In genomic region chr19:47599671-47600245, GRCh38 we compare ENCODE assay signal across 8 cellular contexts. TPM values are rescaled to one million over a fixed set of nuclear protein-coding genes. Genes with fewer than 3 reads are reported as not detected.
DNase-seq lines count a peak whose midpoint lies in the region; ATAC-seq, FAIRE-seq and TF ChIP-seq lines count a peak whose summit lies in the region.
"Not testable (repeated sequence)": the region's sequence is repeated elsewhere in the genome, so short reads cannot be mapped to it uniquely, and the experiment has no call there.

No MANE protein-coding gene starts in this region.

- H3K9ac ChIP-seq in DND-41 (ENCODE audit: low read depth, low read length) (peak overlapping the region; percentile 92), K562 (ENCODE audit: insufficient read depth in 1 of 2, low read depth in 2 of 2, low read length in 2 of 2) (peak overlapping the region; percentile 41 to 89; a peak in 3 of 4 replicates)

- H3K9me3 ChIP-seq in DND-41 (ENCODE audit: insufficient read depth, low read length, severe bottlenecking); MG63; WERI-Rb-1 (ENCODE audit: severe bottlenecking); K562 (replicated peaks; ENCODE audit: control insufficient read depth, insufficient read depth, low read depth, low read length); lower lobe of right lung; prostate gland: not testable (repeated sequence)

- H4K20me1 ChIP-seq in DND-41 (ENCODE audit: insufficient read depth, low read length); K562 (replicated peaks; ENCODE audit: control insufficient read depth, insufficient read depth, low read length): not testable (repeated sequence)

- ATAC-seq in DND-41 (ENCODE audit: insufficient read depth, low read depth); K562; lower lobe of right lung: not testable (repeated sequence)

- intact Hi-C loops in K562 (cut with micrococcal nuclease), result loop anchor here (5.0 to 10.0 kb wide), 3 partner anchors 82 to 155 kb away; partner anchors contain the start of gene NAPA
- intact Hi-C loops in lower lobe of right lung (cut with DNase I), result not testable (repeated sequence)
- intact Hi-C loops in prostate gland (cut with DNase I), result loop anchor here (10.0 kb wide), 2 partner anchors 165 to 185 kb away; no protein-coding TSS in a partner anchor

- H2AFZ ChIP-seq in DND-41 (ENCODE audit: low read depth, low read length) (peak overlapping the region; percentile 79), K562 (ENCODE audit: low read depth, low read length) (peak overlapping the region; percentile 86)

- POLR2A ChIA-PET in K562 (lab: Yijun Ruan, JAX), result interaction anchor here (0.6 to 1.7 kb wide), 5 partner anchors 11 to 91 kb away, joined by 3 to 5 read pairs (median 4); no protein-coding TSS in a partner anchor

- WGBS in K562 (ENCODE audit: insufficient coverage, low coverage, missing lambda C conversion rate), result 45% methylated on average over 24 of the region's 25 CpGs
- 37% methylated on average over 25 of the region's 25 CpGs for WGBS in prostate gland
- 32% methylated on average over 25 of the region's 25 CpGs for WGBS in urinary bladder

- H3K4me2 ChIP-seq in DND-41 (ENCODE audit: insufficient read depth, low read length) (peak overlapping the region; percentile 88), K562 (ENCODE audit: insufficient read depth, low read length) (peak overlapping the region; percentile 64)

- not testable (repeated sequence) for H3K27me3 ChIP-seq in DND-41 (ENCODE audit: insufficient read depth, low read length, poor library complexity); MG63; WERI-Rb-1 (ENCODE audit: insufficient read depth, low read depth, severe bottlenecking); K562 (ENCODE audit: control insufficient read depth in 2 of 2, insufficient read depth in 2 of 2, low read length in 2 of 2); lower lobe of right lung (ENCODE audit: low read depth); prostate gland (replicated peaks; ENCODE audit: insufficient read depth)

- in situ Hi-C loops in K562 (cut with MboI), result not testable (repeated sequence)

- DNase-seq in DND-41; MG63; WERI-Rb-1; fibroblast of mammary gland (ENCODE audit: low read depth); lower lobe of right lung; prostate gland (ENCODE audit: low spot score): not testable (repeated sequence)
- peak in 2 of 4 experiments; percentile 34 to 38 for DNase-seq in K562 (ENCODE audit: extremely low read depth in 1 of 4, low spot score in 3 of 4)

- H3K9me1 ChIP-seq in K562 (ENCODE audit: control insufficient read depth, insufficient read depth, low read length), result not testable (repeated sequence)

- BruUV-seq in K562 (replicated peaks; lab: Mats Ljungman, UMichigan), result TSS peak; percentile 34

- TF ChIP-seq RAD21 in K562 (CRISPR knock-in tag; conservative IDR thresholded peaks at IDR 0.05 in 1 of 2, IDR thresholded peaks at IDR 0.05 in 1 of 2), result not testable (repeated sequence)

- TF ChIP-seq EP300 in K562 (IDR thresholded peaks at IDR 0.05; ENCODE audit: low read length), result not testable (repeated sequence)

- not testable (repeated sequence) for H3K79me2 ChIP-seq in DND-41 (ENCODE audit: insufficient read depth, low read length); K562 (ENCODE audit: control insufficient read depth, insufficient read depth, low read length)

- H3K27ac ChIP-seq in DND-41 (ENCODE audit: low read length) (peak overlapping the region; percentile 79), WERI-Rb-1 (peak overlapping the region; percentile 31; the same call in 1 of the 2 replicates), K562 (ENCODE audit: extremely low read depth, low read depth, low read length) (peak overlapping the region; percentile 41; the same call in 1 of the 3 replicates), lower lobe of right lung (peak overlapping the region; percentile 87), prostate gland (peak overlapping the region; percentile 69 to 84), urinary bladder (ENCODE audit: low read depth) (peak overlapping the region; percentile 89)

- not testable (repeated sequence) for TF ChIP-seq POLR2A in K562 (conservative IDR thresholded peaks at IDR 0.05); prostate gland (IDR thresholded peaks at IDR 0.05)

- peak overlapping the region; percentile 47 to 64; a peak in 3 of 4 replicates for H3K4me3 ChIP-seq in DND-41 (ENCODE audit: low read depth in 1 of 2, low read length in 2 of 2)
- peak overlapping the region; percentile 65 for H3K4me3 ChIP-seq in MG63
- H3K4me3 ChIP-seq in WERI-Rb-1 (ENCODE audit: low read depth, low read length), result peak overlapping the region; percentile 19; the same call in 1 of the 2 replicates
- peak overlapping the region; percentile 36 for H3K4me3 ChIP-seq in K562
- H3K4me3 ChIP-seq in fibroblast of mammary gland (ENCODE audit: control insufficient read depth, low read depth, low read length), result peak overlapping the region; percentile 66
- peak overlapping the region; percentile 63 for H3K4me3 ChIP-seq in lower lobe of right lung
- H3K4me3 ChIP-seq in prostate gland, result peak overlapping the region; percentile 22 to 57
- peak overlapping the region; percentile 25 for H3K4me3 ChIP-seq in urinary bladder (ENCODE audit: low read depth, low read length)

- not testable (repeated sequence) for H3K36me3 ChIP-seq in DND-41 (ENCODE audit: insufficient read depth, low read length); MG63; WERI-Rb-1; K562 (ENCODE audit: control insufficient read depth, insufficient read depth, low read length); lower lobe of right lung; prostate gland; urinary bladder (ENCODE audit: insufficient read depth)

- FAIRE-seq in K562 (lab: Jason Lieb, UNC), result not testable (repeated sequence)

- not testable (repeated sequence) for TF ChIP-seq CTCF in DND-41 (IDR thresholded peaks at IDR 0.05; ENCODE audit: borderline replicate concordance, extremely low read depth, low read length, poor library complexity, severe bottlenecking); WERI-Rb-1 (IDR thresholded peaks at IDR 0.05; ENCODE audit: low read depth, low read length); K562 (IDR thresholded peaks at IDR 0.05 in 2 of 3, conservative IDR thresholded peaks at IDR 0.05 in 1 of 3; ENCODE audit: insufficient read depth in 2 of 3, low read depth in 1 of 3, low read length in 3 of 3); fibroblast of mammary gland (conservative IDR thresholded peaks at IDR 0.05; ENCODE audit: control insufficient read depth, insufficient read depth, low read depth, low read length); lower lobe of right lung (IDR thresholded peaks at IDR 0.05); prostate gland (IDR thresholded peaks at IDR 0.05)

- peaks cover 18% of the 10 kb centered on the region for H3K4me1 ChIP-seq in DND-41 (ENCODE audit: insufficient read depth, low read length)
- H3K4me1 ChIP-seq in K562 (replicated peaks in 1 of 2; ENCODE audit: control insufficient read depth in 2 of 2, insufficient read depth in 2 of 2, low read length in 2 of 2), result peaks cover 7 to 14% of the 10 kb centered on the region in 2 experiments; a peak in 4 of 5 replicates
- H3K4me1 ChIP-seq in lower lobe of right lung, result peaks cover 26% of the 10 kb centered on the region
- H3K4me1 ChIP-seq in prostate gland (replicated peaks); urinary bladder (ENCODE audit: insufficient read depth): not testable (repeated sequence)

- CTCF ChIA-PET in K562 (lab: Yijun Ruan, JAX; ENCODE audit: low intra/inter-chr PET ratio), result not testable (repeated sequence)

RNA-seq across cellular contexts. Expression of gene BICRA, which starts 9.2 kb away (rescaled TPM):
- 0.10 and 0.52 TPM in 2 replicates for total RNA-seq in MG63 (2014; rRNA removed; shearing (Covaris generic); ENCODE audit: low replicate concordance)
- 9.5 and 15.2 TPM in 2 replicates for total RNA-seq in K562 (2011; cell fraction: chromatin; rRNA removed; ENCODE audit: low replicate concordance)
- total RNA-seq in K562 (2011; cell fraction: nucleolus; rRNA removed), result 8.5 and 9.6 TPM in 2 replicates
- 8.5 and 11.8 TPM in 2 replicates for total RNA-seq in K562 (2011; cell fraction: nucleoplasm; rRNA removed)
- total RNA-seq in K562 (2014; rRNA removed) (1.0 and 1.2 TPM in 2 replicates), K562 (2014; rRNA removed; fragmentation: Illumina TruSeq; extraction: Trizol) (0.87 and 1.6 TPM in 2 replicates), K562 (2015; rRNA removed; fragmentation: Illumina TruSeq; extraction: Trizol) (1.4 and 1.5 TPM in 2 replicates), K562 (2021) (8.8 and 9.0 TPM in 2 replicates), lower lobe of right lung (18.3 TPM), prostate gland (10 to 100 TPM; 19.4 to 25.3 TPM), urinary bladder (5.9 TPM)
- polyA plus RNA-seq in K562 (2011; rRNA removed) (0.26 and 0.51 TPM in 2 replicates), K562 (2014; fragmentation: Illumina TruSeq; extraction: Trizol) (7.4 and 7.6 TPM in 2 replicates), K562 (2014; fragmentation: Nextera tagmentation; extraction: Ambion mirVana) (under 1 TPM; 0.01 to 0.07 TPM), K562 (2014; rRNA removed) (1.7 and 2.7 TPM in 2 replicates), urinary bladder (10.9 TPM)
- 0.29 and 0.31 TPM in 2 replicates for polyA plus RNA-seq in K562 (2011; cell fraction: cytosol; rRNA removed)
- 2.0 and 2.6 TPM in 2 replicates for polyA plus RNA-seq in K562 (2011; cell fraction: nucleus; rRNA removed)
- 5.1 and 5.2 TPM in 2 replicates for polyA plus RNA-seq in K562 (2012)
- 0.90 and 1.2 TPM in 2 replicates for polyA minus RNA-seq in K562 (2011; rRNA and poly(A)+ RNA removed)
- polyA minus RNA-seq in K562 (2011; cell fraction: cytosol; rRNA and poly(A)+ RNA removed), result 1.2 and 1.3 TPM in 2 replicates
- 3.1 and 4.8 TPM in 2 replicates for polyA minus RNA-seq in K562 (2011; cell fraction: nucleus; rRNA and poly(A)+ RNA removed)

RNA-seq across cellular contexts. Expression of gene ZNF541, which starts 26.8 kb away (rescaled TPM):
- total RNA-seq in MG63 (2014; rRNA removed; shearing (Covaris generic); ENCODE audit: low replicate concordance), result 0.36 and 0.69 TPM in 2 replicates
- total RNA-seq in K562 (2011; cell fraction: chromatin; rRNA removed; ENCODE audit: low replicate concordance), result not detected in 2 replicates
- not detected in 2 replicates for total RNA-seq in K562 (2011; cell fraction: nucleolus; rRNA removed)
- not detected in 2 replicates for total RNA-seq in K562 (2011; cell fraction: nucleoplasm; rRNA removed)
- total RNA-seq in K562 (2014; rRNA removed), result 0.09 and 0.12 TPM in 2 replicates
- total RNA-seq in K562 (2014; rRNA removed; fragmentation: Illumina TruSeq; extraction: Trizol), result 0.03 and 0.04 TPM in 2 replicates
- total RNA-seq in K562 (2015; rRNA removed; fragmentation: Illumina TruSeq; extraction: Trizol), result 0.08 and 0.11 TPM in 2 replicates
- total RNA-seq in K562 (2021), result 0.04 and 0.16 TPM in 2 replicates
- polyA plus RNA-seq in K562 (2011; rRNA removed), result 0.06 and 0.15 TPM in 2 replicates
- polyA plus RNA-seq in K562 (2011; cell fraction: cytosol; rRNA removed), result 0.10 and 0.15 TPM in 2 replicates
- 0.07 TPM in 1 of 2 replicates, not detected in the other for polyA plus RNA-seq in K562 (2011; cell fraction: nucleus; rRNA removed)
- 0.14 and 0.37 TPM in 2 replicates for polyA plus RNA-seq in K562 (2012)
- 0.07 TPM in 1 of 2 replicates, not detected in the other for polyA plus RNA-seq in K562 (2014; fragmentation: Illumina TruSeq; extraction: Trizol)
- polyA plus RNA-seq in K562 (2014; fragmentation: Nextera tagmentation; extraction: Ambion mirVana), result under 1 TPM in 1 of 2 experiments, not detected in 1; 0.04 TPM
- polyA plus RNA-seq in K562 (2014; rRNA removed), result 0.03 and 0.04 TPM in 2 replicates
- polyA minus RNA-seq in K562 (2011; rRNA and poly(A)+ RNA removed), result not detected in 2 replicates
- not detected in 2 replicates for polyA minus RNA-seq in K562 (2011; cell fraction: cytosol; rRNA and poly(A)+ RNA removed)
- polyA minus RNA-seq in K562 (2011; cell fraction: nucleus; rRNA and poly(A)+ RNA removed), result not detected in 2 replicates
- total RNA-seq in lower lobe of right lung, result 0.89 TPM
- total RNA-seq in prostate gland, result 10 to 100 TPM in 1 of 2 donors, under 1 TPM in 1; 0.23 to 13.9 TPM
- total RNA-seq in urinary bladder, result 0.16 TPM
- 0.25 TPM for polyA plus RNA-seq in urinary bladder

Comparison
In these comparisons a context has a peak if more than half of its experiments do, and no peak if none do; other contexts are left out.
1. H3K27ac ChIP-seq: peak in every context shown above with its lines; median percentile 89 in urinary bladder; 87 in lower lobe of right lung; 79 in DND-41; 76 in prostate gland; 41 in K562; 31 in WERI-Rb-1.